Comparison of ENCODE assay signal across 8 cellular contexts in genomic region chr7:55688767-55689681, GRCh38.
DNase-seq lines count a peak whose midpoint lies in the region; ATAC-seq and TF ChIP-seq lines count a peak whose summit lies in the region.
"Not testable (repeated sequence)": the region's sequence is repeated elsewhere in the genome, so short reads cannot be mapped to it uniquely, and the experiment has no call there.

No MANE protein-coding gene starts in this region.

- 25 to 31% (median 29%) methylated on average over 15 to 17 of the region's 17 CpGs for WGBS in heart left ventricle, 4 donors
- 55 to 81% methylated on average over 6 to 12 of the region's 17 CpGs for WGBS in mesodermal cell (ENCODE audit: insufficient coverage in 2 of 2), 2 experiments

- H3K36me3 ChIP-seq in heart left ventricle; mesodermal cell (ENCODE audit: control insufficient read depth, insufficient read depth, low read length): not testable (repeated sequence)

- peak overlapping the region in 7 of 12 donors; percentile 5 to 34 (median 28) for H3K4me3 ChIP-seq in heart left ventricle
- not testable (repeated sequence) for H3K4me3 ChIP-seq in mesodermal cell (ENCODE audit: extremely low read depth, insufficient read depth, low read length, poor library complexity, severe bottlenecking); skin epidermis

- H3K27me3 ChIP-seq in heart left ventricle, result not testable (repeated sequence)

- intact Hi-C loops in heart left ventricle (cut with DNase I), result not testable (repeated sequence)

- peak overlapping the region; percentile 22 to 80 (median 62) for H3K27ac ChIP-seq in heart left ventricle
- peak overlapping the region; percentile 53 for H3K27ac ChIP-seq in mesodermal cell (ENCODE audit: low read depth, low read length, severe bottlenecking)
- H3K27ac ChIP-seq in skin epidermis, result peak overlapping the region in 17 of 21 experiments; percentile 30 to 81 (median 62)

- peak in 1 of 12 donors; percentile 12 for TF ChIP-seq CTCF in heart left ventricle (IDR thresholded peaks at IDR 0.05)

- H3K9me3 ChIP-seq in heart left ventricle; mesodermal cell (ENCODE audit: control insufficient read depth, low read length): not testable (repeated sequence)

- DNase-seq in DMS153 (lab: John Stamatoyannopoulos, UW) (peak; percentile 64), NCI-H2196 treated with DMSO at 0.1 percent for 48 hours (lab: John Stamatoyannopoulos, UW; ENCODE audit: unreplicated experiment) (peak; percentile 47), UCSD-AML1 (lab: John Stamatoyannopoulos, UW; ENCODE audit: unreplicated experiment) (peak; percentile 31), dermis blood vessel endothelial cell (peak; percentile 79), heart left ventricle (peak in 4 of 5 donors; percentile 40 to 58 (median 54))

- ATAC-seq in HG02610 (IDR thresholded peaks at IDR 0.05; ENCODE audit: unreplicated experiment) (peak; percentile 54), heart left ventricle (peak; percentile 78 to 93 (median 92))

- not testable (repeated sequence) for TF ChIP-seq POLR2A in heart left ventricle (IDR thresholded peaks at IDR 0.05)

- H3K4me1 ChIP-seq in heart left ventricle, result peaks cover 0 to 15% (median 6%) of the 10 kb centered on the region in 12 donors
- not testable (repeated sequence) for H3K4me1 ChIP-seq in mesodermal cell (ENCODE audit: control insufficient read depth, insufficient read depth, low read length, poor library complexity, severe bottlenecking)
